Comparison of ENCODE assay signal across 11 cellular contexts in the genomic region with DNA sequence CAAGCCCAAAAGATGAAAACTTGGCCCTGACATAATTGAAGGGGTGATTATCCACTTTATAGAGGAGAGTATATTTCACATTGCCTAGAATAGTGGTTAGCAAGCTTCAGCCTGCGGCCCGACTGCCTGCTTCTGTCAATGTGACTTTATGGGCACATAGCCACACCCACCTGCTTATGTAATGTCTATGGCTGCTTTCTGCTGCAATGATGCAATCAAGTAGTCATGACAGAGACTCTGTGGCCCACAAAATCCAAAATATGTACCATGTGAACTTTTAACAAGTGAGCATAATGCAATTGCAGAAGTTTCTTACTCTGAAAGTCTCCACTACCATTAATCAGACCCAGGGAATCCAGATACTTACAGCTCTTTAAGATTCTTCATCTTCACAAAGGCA.
A peak's percentile ranks its signal among the peaks of the same experiment; 100 is the strongest.
DNase-seq lines count a peak whose midpoint lies in the region; ATAC-seq and TF ChIP-seq lines count a peak whose summit lies in the region.
"Had no signal": no experiment of that assay in that cellular context is flagged by ENCODE, and none has a peak within 500 bp of the region (broad histone marks: within the 10 kb centered on the region; RNA-seq: fewer than 3 reads in every experiment).

No MANE protein-coding gene starts in this region.

- peak; percentile 44 for DNase-seq in GM23248
- DNase-seq in NOMO-1 (lab: John Stamatoyannopoulos, UW; ENCODE audit: unreplicated experiment in 2 of 2): peak; percentile 54 to 81
- peak; percentile 52 for DNase-seq in epithelial cell of esophagus (ENCODE audit: low read depth)
- peak; percentile 93 for DNase-seq in sigmoid colon
- DNase-seq in brain microvascular endothelial cell: no peak
- DNase-seq: cortex of kidney, MM.1S, T-helper 9 cell had no signal

- H3K9ac ChIP-seq in GM23248: no peak overlapping the region

- H3K27me3 ChIP-seq in GM23248 (replicated peaks; ENCODE audit: insufficient read depth) (no peaks in the 10 kb centered on the region), sigmoid colon (no peaks in the 10 kb centered on the region), brain microvascular endothelial cell (replicated peaks) (no peaks in the 10 kb centered on the region)

- ATAC-seq in GM21576 (IDR thresholded peaks at IDR 0.05; ENCODE audit: unreplicated experiment) (no peak), GM19467 (IDR thresholded peaks at IDR 0.05; ENCODE audit: unreplicated experiment) (no peak), GM18867 (IDR thresholded peaks at IDR 0.05; ENCODE audit: unreplicated experiment) (no peak)

- H3K9me3 ChIP-seq in GM23248 (ENCODE audit: low read depth) (no peaks in the 10 kb centered on the region), sigmoid colon (no peaks in the 10 kb centered on the region)

- H3K79me2 ChIP-seq in GM23248 (ENCODE audit: insufficient read depth): no peaks in the 10 kb centered on the region

- WGBS in GM23248 (ENCODE audit: low coverage in 1 of 2, low lambda C conversion rate in 2 of 2, missing lambda C conversion rate in 2 of 2), 2 experiments: 77 to 82% methylated on average over 2 of the region's 2 CpGs
- whole genome bisulfite sequencing in sigmoid colon, 2 donors: 32 to 67% methylated on average over 2 of the region's 2 CpGs

- H3F3A ChIP-seq in GM23248 (ENCODE audit: insufficient read depth): peaks cover 6% of the 10 kb centered on the region; the same call in 1 of the 2 replicates

- H3K9me2 ChIP-seq in GM23248 (ENCODE audit: insufficient read depth): no peaks in the 10 kb centered on the region

- no peak overlapping the region for H3K4me2 ChIP-seq in GM23248 (ENCODE audit: unreplicated experiment)

- H4K20me1 ChIP-seq in GM23248 (ENCODE audit: insufficient read depth): no peaks in the 10 kb centered on the region

- H3K4me3 ChIP-seq in GM23248 (no peak overlapping the region), epithelial cell of esophagus (ENCODE audit: low read length) (no peak overlapping the region), sigmoid colon (no peak overlapping the region), brain microvascular endothelial cell (ENCODE audit: low read depth, low read length) (no peak overlapping the region)

- no peaks in the 10 kb centered on the region for H3K36me3 ChIP-seq in GM23248 (ENCODE audit: low read depth)
- H3K36me3 ChIP-seq in sigmoid colon: peaks cover 17 to 74% (median 38%) of the 10 kb centered on the region in 4 donors
- H3K36me3 ChIP-seq in brain microvascular endothelial cell (replicated peaks): peaks cover 13% of the 10 kb centered on the region

- H3K27ac ChIP-seq in GM23248 (no peak overlapping the region), sigmoid colon (peak overlapping the region in 3 of 4 donors; percentile 82 to 95 (median 89)), brain microvascular endothelial cell (no peak overlapping the region)

- no peak overlapping the region for H2AFZ ChIP-seq in GM23248

- peak in 3 of 4 donors; percentile 64 to 82 (median 69) for TF ChIP-seq EP300 in sigmoid colon (IDR thresholded peaks at IDR 0.05)

- no peak for TF ChIP-seq POLR2A in sigmoid colon (IDR thresholded peaks at IDR 0.05)

- intact Hi-C loops in sigmoid colon (cut with DNase I): no loop called here

- in situ Hi-C loops in GM23248 (cut with MboI) (no loop called here), brain microvascular endothelial cell (cut with HindIII; ENCODE audit: low pct_ligation_motif_present, low sequenced_read_pairs) (no loop called here)

- H3K4me1 ChIP-seq in GM23248 (ENCODE audit: insufficient read depth) (peaks cover 22% of the 10 kb centered on the region), sigmoid colon (peaks cover 0 to 98% (median 92%) of the 10 kb centered on the region in 4 donors)

- no peak for TF ChIP-seq CTCF in epithelial cell of esophagus (IDR thresholded peaks at IDR 0.05; ENCODE audit: insufficient read depth, low read depth, low read length, missing control alignments)
- no peak for TF ChIP-seq CTCF in sigmoid colon (IDR thresholded peaks at IDR 0.05)
- TF ChIP-seq CTCF in brain microvascular endothelial cell (IDR thresholded peaks at IDR 0.05; ENCODE audit: low read depth, low read length, missing control alignments): no peak

Comparison
In these comparisons a context has a peak if more than half of its experiments do, and no peak if none do; other contexts are left out.
1. H3K27ac ChIP-seq: peak in sigmoid colon (3 of 4); none in GM23248 (single experiment) and brain microvascular endothelial cell (single experiment).